6 cellular contexts compared by ENCODE assay signal in genomic region chr7:144759653-144760052, GRCh38.
"Had no signal": no experiment of that assay in that cellular context is flagged by ENCODE, and none has a peak within 500 bp of the region (broad histone marks: within the 10 kb centered on the region; RNA-seq: fewer than 3 reads in every experiment).

No MANE protein-coding gene starts in this region.

- H3K4me2 ChIP-seq: KMS-11 had no signal

- H3K27ac ChIP-seq: HL-60, KMS-11 had no signal

- FAIRE-seq: HTR-8/SVneo had no signal

- H3K9ac ChIP-seq: KMS-11 had no signal

- DNase-seq: IMR-90, KBM-7, KG1 had no signal
